In the genomic region with DNA sequence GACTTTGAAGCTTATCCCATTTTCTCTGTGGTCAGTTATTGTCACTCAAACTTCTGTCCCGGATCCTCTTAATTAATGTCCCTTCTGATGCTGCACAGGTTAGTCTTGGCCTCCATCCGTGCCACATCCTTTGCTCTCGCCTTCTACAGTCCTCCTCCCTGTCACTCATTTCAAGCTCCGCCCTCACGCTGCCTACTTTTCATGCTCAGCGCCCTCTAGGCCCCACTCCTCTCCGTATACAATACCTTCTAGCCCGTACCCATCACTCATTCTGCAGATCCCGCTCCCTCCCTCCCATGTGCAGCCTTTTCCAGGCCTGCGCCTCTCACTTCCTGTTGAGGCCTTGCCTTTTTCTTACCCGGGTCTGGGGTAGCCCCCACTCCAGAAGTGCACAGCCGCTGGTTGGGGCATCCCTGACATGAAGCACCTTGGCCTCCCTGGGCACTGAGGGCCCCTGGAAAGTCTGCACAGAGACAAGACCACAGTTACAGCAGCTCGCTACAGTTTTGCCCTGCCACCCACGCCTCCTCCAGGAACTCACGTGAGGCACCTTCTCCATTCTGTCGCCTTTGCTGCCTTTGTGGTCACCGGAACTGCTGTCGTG, we compare ENCODE assay signal across 19 cellular contexts.
"Had no signal": no experiment of that assay in that cellular context is flagged by ENCODE, and none has a peak within 500 bp of the region (broad histone marks: within the 10 kb centered on the region; RNA-seq: fewer than 3 reads in every experiment).

No MANE protein-coding gene starts in this region.

- H3K4me1 ChIP-seq: ascending aorta, breast epithelium, uterus had no signal

- H3K4me3 Mint-ChIP-seq: activated naive CD8-positive, alpha-beta T cell treated with anti-CD3 and anti-CD28 coated beads, Interleukin-2, amount 50 U/mL, for 24 hours; activated T-helper 17 cell treated with anti-CD3 and anti-CD28 coated beads, Interleukin-2, amount 50 U/mL, for 72 hours; endodermal cell; mesothelial cell of epicardium; neural crest cell had no signal

- H3K27ac ChIP-seq: ascending aorta, breast epithelium, ovary, sigmoid colon, uterus had no signal

- H3K36me3 ChIP-seq: ascending aorta, breast epithelium, ovary, sigmoid colon, uterus had no signal

- ATAC-seq: activated naive CD8-positive, alpha-beta T cell treated with anti-CD3 and anti-CD28 coated beads, Interleukin-2, amount 50 U/mL, for 24 hours; activated T-helper 17 cell treated with anti-CD3 and anti-CD28 coated beads, Interleukin-2, amount 50 U/mL, for 72 hours had no signal

- H3K27me3 ChIP-seq: ascending aorta, breast epithelium, ovary, sigmoid colon, uterus had no signal

- H3K4me3 ChIP-seq: ascending aorta, breast epithelium, lung, ovary, sigmoid colon, uterus had no signal

- H3K27ac Mint-ChIP-seq: activated naive CD8-positive, alpha-beta T cell treated with anti-CD3 and anti-CD28 coated beads, Interleukin-2, amount 50 U/mL, for 24 hours; activated T-helper 17 cell treated with anti-CD3 and anti-CD28 coated beads, Interleukin-2, amount 50 U/mL, for 72 hours; endodermal cell; mesothelial cell of epicardium had no signal

- H3K4me1 Mint-ChIP-seq: activated naive CD8-positive, alpha-beta T cell treated with anti-CD3 and anti-CD28 coated beads, Interleukin-2, amount 50 U/mL, for 24 hours; activated T-helper 17 cell treated with anti-CD3 and anti-CD28 coated beads, Interleukin-2, amount 50 U/mL, for 72 hours; endodermal cell; neural crest cell had no signal

- DNase-seq: activated CD4-positive, alpha-beta T cell treated with anti-CD3 and anti-CD28 coated beads, Interleukin-2, amount 50 U/mL, for 48 hours; activated CD4-positive, CD25-positive, alpha-beta regulatory T cell treated with anti-CD3 and anti-CD28 coated beads, Interleukin-2, amount 50 U/mL, for 72 hours; activated naive CD4-positive, alpha-beta T cell treated with Interleukin-2 at 50 U/mL for 16 hours; activated naive CD8-positive, alpha-beta T cell treated with anti-CD3 and anti-CD28 coated beads, Interleukin-2, amount 50 U/mL, for 24 hours; cerebellar nuclear complex; endodermal cell; erythroblast; islet precursor cell; ovary; sigmoid colon; stimulated activated CD4-positive, alpha-beta T cell treated with anti-CD3 and anti-CD28 coated beads, Interleukin-2, amount 100 ng/mL, for 24 hours; T-helper 9 cell; uterus had no signal

- H3K27me3 Mint-ChIP-seq: activated naive CD8-positive, alpha-beta T cell treated with anti-CD3 and anti-CD28 coated beads, Interleukin-2, amount 50 U/mL, for 24 hours; activated T-helper 17 cell treated with anti-CD3 and anti-CD28 coated beads, Interleukin-2, amount 50 U/mL, for 72 hours had no signal

- H3K9me3 ChIP-seq: ascending aorta, ovary, sigmoid colon, uterus had no signal
